28 cellular contexts compared by ENCODE assay signal in the genomic region with DNA sequence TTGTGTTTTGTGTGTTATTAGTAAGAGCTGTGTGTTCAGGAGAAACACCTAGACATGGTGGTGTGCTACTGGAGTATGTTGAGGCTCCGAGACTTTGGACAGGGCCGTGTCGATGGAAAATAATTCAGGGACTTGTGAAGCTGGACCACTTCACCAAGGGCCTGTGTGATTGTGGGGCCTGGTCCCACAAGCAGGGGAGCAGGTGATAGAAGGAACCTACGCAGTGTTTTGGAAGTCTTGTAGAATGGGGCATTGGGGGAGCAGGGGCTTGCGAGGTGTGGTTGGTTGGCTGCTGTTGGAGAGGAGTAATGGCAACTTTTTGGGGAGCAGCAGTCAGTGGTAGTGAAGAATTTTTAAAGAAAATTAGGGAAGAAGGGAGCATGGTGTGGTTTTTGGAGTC. TPM values are rescaled to one million over a fixed set of nuclear protein-coding genes. Genes with fewer than 3 reads are reported as not detected.
"Had no signal": no experiment of that assay in that cellular context is flagged by ENCODE, and none has a peak within 500 bp of the region (broad histone marks: within the 10 kb centered on the region; RNA-seq: fewer than 3 reads in every experiment).

No MANE protein-coding gene starts in this region.

- H3K9me3 ChIP-seq: adrenal gland, ascending aorta, esophagus muscularis mucosa, mucosa of descending colon, spleen, thoracic aorta, upper lobe of right lung had no signal

- H3K27ac Mint-ChIP-seq: activated B cell treated with CpG ODN at 0.5 μM for 24 hours; activated CD4-positive, alpha-beta T cell treated with anti-CD3 and anti-CD28 coated beads for 36 hours; activated naive CD8-positive, alpha-beta T cell; activated T-helper 2 cell treated with anti-CD3 and anti-CD28 coated beads, Interferon-gamma antibody, Interleukin-2, Interleukin-4, amounts not matched to agents 10 μg/mL and 5 μg/mL and 100 μg/mL, durations not matched to agents 14 hours and 24 hours and 36 hours; T-helper 1 cell treated with Interleukin-12 subunit alpha and Interleukin-12 subunit beta and Interleukin-4 antibody, amounts not matched to agents 30 μg/mL and 1 μg/mL, for 36 hours had no signal

- H3K4me1 ChIP-seq: adrenal gland, ascending aorta, spleen had no signal

- H3K36me3 ChIP-seq: adrenal gland, ascending aorta, brain microvascular endothelial cell, esophagus muscularis mucosa, spleen, thoracic aorta, upper lobe of right lung had no signal

- H3K27me3 ChIP-seq: adrenal gland, ascending aorta, brain microvascular endothelial cell, esophagus muscularis mucosa, spleen, upper lobe of right lung had no signal

- H3K9me3 Mint-ChIP-seq: activated B cell treated with CpG ODN at 0.5 μM for 24 hours; activated T-cell treated with anti-CD3 and anti-CD28 coated beads, Interleukin-2, amount 50 U/mL, for 4 hours; activated T-helper 2 cell treated with anti-CD3 and anti-CD28 coated beads, Interferon-gamma antibody, Interleukin-2, Interleukin-4, amounts not matched to agents 10 μg/mL and 5 μg/mL and 100 μg/mL, durations not matched to agents 14 hours and 24 hours and 36 hours; T-helper 1 cell treated with Interleukin-12 subunit alpha and Interleukin-12 subunit beta and Interleukin-4 antibody, amounts not matched to agents 30 μg/mL and 1 μg/mL, for 36 hours had no signal

- H3K27ac ChIP-seq: adrenal gland, ascending aorta, brain microvascular endothelial cell, esophagus muscularis mucosa, spleen, thoracic aorta, upper lobe of right lung had no signal

- H3K4me3 ChIP-seq: adrenal gland, ascending aorta, esophagus muscularis mucosa, mucosa of descending colon, spleen, thoracic aorta, upper lobe of right lung had no signal

- DNase-seq: activated B cell treated with CpG ODN at 0.5 μM for 24 hours; activated CD4-positive, alpha-beta T cell treated with anti-CD3 and anti-CD28 coated beads for 36 hours; activated CD4-positive, alpha-beta T cell treated with anti-CD3 and anti-CD28 coated beads, Interleukin-2, amount 50 U/mL, for 4 hours; activated CD8-positive, alpha-beta memory T cell treated with anti-CD3 and anti-CD28 coated beads for 24 hours; activated CD8-positive, alpha-beta memory T cell treated with anti-CD3 and anti-CD28 coated beads, Interleukin-2, amount 50 U/mL, for 4 hours; activated naive CD4-positive, alpha-beta T cell; activated T-cell treated with anti-CD3 and anti-CD28 coated beads, Interleukin-2, amount 50 U/mL, for 4 hours; adrenal gland; brain microvascular endothelial cell; caudate nucleus; dermis blood vessel endothelial cell; effector memory CD4-positive, alpha-beta T cell; hippocampal formation; left ventricle myocardium superior; mucosa of descending colon; spleen; stimulated activated CD4-positive, alpha-beta T cell treated with anti-CD3 and anti-CD28 coated beads, Interleukin-4, amount 100 ng/mL, for 1 hour; stimulated activated naive CD4-positive, alpha-beta T cell treated with Interleukin-2 at 50 U/mL for 16 hours; T1000; upper lobe of right lung had no signal

- ATAC-seq: activated CD4-positive, alpha-beta T cell treated with anti-CD3 and anti-CD28 coated beads for 36 hours; activated T-cell treated with anti-CD3 and anti-CD28 coated beads, Interleukin-2, amount 50 U/mL, for 4 hours; left ventricle myocardium superior; mucosa of descending colon; upper lobe of right lung had no signal

- H3K27me3 Mint-ChIP-seq: activated B cell treated with CpG ODN at 0.5 μM for 24 hours; activated naive CD8-positive, alpha-beta T cell had no signal

- H3K4me3 Mint-ChIP-seq: activated B cell treated with CpG ODN at 0.5 μM for 24 hours; activated CD4-positive, alpha-beta T cell treated with anti-CD3 and anti-CD28 coated beads for 36 hours; activated naive CD8-positive, alpha-beta T cell; activated T-cell treated with anti-CD3 and anti-CD28 coated beads, Interleukin-2, amount 50 U/mL, for 4 hours; T-helper 1 cell treated with Interleukin-12 subunit alpha and Interleukin-12 subunit beta and Interleukin-4 antibody, amounts not matched to agents 30 μg/mL and 1 μg/mL, for 36 hours had no signal

- H3K36me3 Mint-ChIP-seq: activated naive CD8-positive, alpha-beta T cell had no signal

- H3K4me1 Mint-ChIP-seq: activated B cell treated with CpG ODN at 0.5 μM for 24 hours had no signal

RNA-seq across cellular contexts. Expression of gene TRIM71, which starts 48.7 kb away (rescaled TPM):
- total RNA-seq: activated B cell treated with CpG ODN at 0.5 μM for 24 hours, ascending aorta, dermis blood vessel endothelial cell, esophagus muscularis mucosa, left ventricle myocardium superior, mucosa of descending colon, osteoblast, posterior vena cava, thoracic aorta had no signal
